In genomic region chr6:4559281-4559875, GRCh38 we compare ENCODE assay signal across 28 cellular contexts.
"Had no signal": no experiment of that assay in that cellular context is flagged by ENCODE, and none has a peak within 500 bp of the region (broad histone marks: within the 10 kb centered on the region; RNA-seq: fewer than 3 reads in every experiment).

No MANE protein-coding gene starts in this region.

- H3K4me1 ChIP-seq: colonic mucosa, esophagus squamous epithelium, heart right ventricle, lower lobe of right lung, prostate gland, right atrium auricular region, testis, tibial artery had no signal

- H3K9me3 ChIP-seq: colonic mucosa, esophagus squamous epithelium, heart right ventricle, lower lobe of right lung, prostate gland, right atrium auricular region, testis, tibial artery had no signal

- H3K36me3 ChIP-seq: colonic mucosa, esophagus squamous epithelium, heart right ventricle, lower lobe of right lung, prostate gland, right atrium auricular region, tibial artery had no signal

- H3K4me2 ChIP-seq: smooth muscle cell had no signal

- FAIRE-seq: endothelial cell of umbilical vein, islet of Langerhans, urothelium cell line had no signal

- H3K27ac ChIP-seq: colonic mucosa, esophagus squamous epithelium, heart right ventricle, lower lobe of right lung, prostate gland, right atrium auricular region, testis, tibial artery had no signal

- ATAC-seq: left ventricle myocardium superior; sciatic nerve; stimulated activated naive CD8-positive, alpha-beta T cell treated with anti-CD3 and anti-CD28 coated beads, Interleukin-15, Interleukin-2, amounts not matched to agents 100 U/mL and 50 U/mL, for 24 hours had no signal

- H3K36me3 Mint-ChIP-seq: natural killer cell treated with Interleukin-12 subunit alpha and Interleukin-12 subunit beta and Interleukin-15 and Interleukin-18, amount 100 ng/mL, for 72 hours; type B pancreatic cell had no signal

- H3K27ac Mint-ChIP-seq: natural killer cell treated with Interleukin-12 subunit alpha and Interleukin-12 subunit beta and Interleukin-15 and Interleukin-18, amount 100 ng/mL, for 72 hours; type B pancreatic cell had no signal

- H3K27me3 ChIP-seq: colonic mucosa, esophagus squamous epithelium, heart right ventricle, right atrium auricular region, testis, tibial artery had no signal

- H3K4me3 Mint-ChIP-seq: natural killer cell treated with Interleukin-12 subunit alpha and Interleukin-12 subunit beta and Interleukin-15 and Interleukin-18, amount 100 ng/mL, for 72 hours; neural crest cell; type B pancreatic cell had no signal

- DNase-seq: colonic mucosa; dermis blood vessel endothelial cell; effector memory CD4-positive, alpha-beta T cell; esophagus squamous epithelium; foreskin melanocyte; glutamatergic neuron; heart right ventricle; hippocampal formation; left ventricle myocardium superior; lower lobe of right lung; stimulated activated CD4-positive, alpha-beta T cell treated with anti-CD3 and anti-CD28 coated beads, Interleukin-12 subunit alpha, Interleukin-12 subunit beta, amount 100 ng/mL, for 4 hours; stimulated activated CD4-positive, alpha-beta T cell treated with anti-CD3 and anti-CD28 coated beads, Interleukin-1b, Interleukin-23, amount 100 ng/mL, for 48 hours; stimulated activated CD4-positive, alpha-beta T cell treated with anti-CD3 and anti-CD28 coated beads, Interleukin-4, amount 100 ng/mL, for 1 hour; stimulated activated CD8-positive, alpha-beta memory T cell treated with anti-CD3 and anti-CD28 coated beads, Interleukin-4, amount 100 ng/mL, for 48 hours; stimulated activated naive CD8-positive, alpha-beta T cell treated with anti-CD3 and anti-CD28 coated beads, Interleukin-15, Interleukin-2, amounts not matched to agents 100 U/mL and 50 U/mL, for 24 hours; substantia nigra; testis; tibial artery had no signal

- H3K4me3 ChIP-seq: colonic mucosa, esophagus squamous epithelium, heart right ventricle, lower lobe of right lung, prostate gland, right atrium auricular region, smooth muscle cell, testis, tibial artery had no signal

- H3K9me3 Mint-ChIP-seq: natural killer cell treated with Interleukin-12 subunit alpha and Interleukin-12 subunit beta and Interleukin-15 and Interleukin-18, amount 100 ng/mL, for 72 hours; neural crest cell had no signal
